12 cellular contexts compared by ENCODE assay signal in genomic region chr2:157150747-157151146, GRCh38.
DNase-seq lines count a peak whose midpoint lies in the region; ATAC-seq and TF ChIP-seq lines count a peak whose summit lies in the region.
"Had no signal": no experiment of that assay in that cellular context is flagged by ENCODE, and none has a peak within 500 bp of the region (broad histone marks: within the 10 kb centered on the region; RNA-seq: fewer than 3 reads in every experiment).

No MANE protein-coding gene starts in this region.

- no peaks in the 10 kb centered on the region for H3K36me3 ChIP-seq in sigmoid colon
- H3K36me3 ChIP-seq in left lung, result no peaks in the 10 kb centered on the region

- H3K4me1 Mint-ChIP-seq in activated T-cell treated with anti-CD3 and anti-CD28 coated beads, Interleukin-2, amount 50 U/mL, for 4 hours (ENCODE audit: low read depth), result no peaks in the 10 kb centered on the region
- H3K4me1 Mint-ChIP-seq: activated naive CD4-positive, alpha-beta T cell treated with anti-CD3 and anti-CD28 coated beads, Interleukin-2, amount 10 ng/mL, durations not matched to agents 7 days and 5 days; stimulated activated effector memory CD8-positive, alpha-beta T cell treated with anti-CD3 and anti-CD28 coated beads, Interleukin-12 subunit alpha, Interleukin-12 subunit beta, amount 100 ng/mL, for 72 hours had no signal

- WGBS in sigmoid colon, 2 donors, result 7 to 50% methylated on average over 3 of the region's 3 CpGs

- intact Hi-C loops in sigmoid colon (cut with DNase I), result no loop called here
- intact Hi-C loops in left lung (cut with DNase I), result no loop called here

- H3K4me3 ChIP-seq in sigmoid colon (no peak overlapping the region), left lung (no peak overlapping the region)
- H3K4me3 ChIP-seq: SK-N-MC had no signal

- ATAC-seq in GM21515 (IDR thresholded peaks at IDR 0.05; ENCODE audit: unreplicated experiment) (peak; percentile 81), HG03175 (IDR thresholded peaks at IDR 0.05; ENCODE audit: unreplicated experiment) (peak; percentile 94), left lung (no peak)
- no peak for ATAC-seq in activated T-cell treated with anti-CD3 and anti-CD28 coated beads, Interleukin-2, amount 50 U/mL, for 4 hours
- ATAC-seq: stimulated activated effector memory CD8-positive, alpha-beta T cell treated with anti-CD3 and anti-CD28 coated beads, Interleukin-12 subunit alpha, Interleukin-12 subunit beta, amount 100 ng/mL, for 72 hours had no signal

- in situ Hi-C loops in GM13976 (cut with MboI; ENCODE audit: low sequenced_read_pairs, unreplicated experiment), result no loop called here

- TF ChIP-seq EP300 in sigmoid colon (IDR thresholded peaks at IDR 0.05), result no peak

- H3K9me3 Mint-ChIP-seq in activated T-cell treated with anti-CD3 and anti-CD28 coated beads, Interleukin-2, amount 50 U/mL, for 4 hours, result no peaks in the 10 kb centered on the region
- H3K9me3 Mint-ChIP-seq: activated naive CD4-positive, alpha-beta T cell treated with anti-CD3 and anti-CD28 coated beads, Interleukin-2, amount 10 ng/mL, durations not matched to agents 7 days and 5 days; stimulated activated effector memory CD8-positive, alpha-beta T cell treated with anti-CD3 and anti-CD28 coated beads, Interleukin-12 subunit alpha, Interleukin-12 subunit beta, amount 100 ng/mL, for 72 hours had no signal

- TF ChIP-seq CTCF in GM13976 (IDR thresholded peaks at IDR 0.05; ENCODE audit: borderline replicate concordance, control extremely low read depth, extremely low read depth, insufficient read depth, missing control alignments) (no peak), sigmoid colon (IDR thresholded peaks at IDR 0.05) (no peak), left lung (IDR thresholded peaks at IDR 0.05) (no peak)

- no peaks in the 10 kb centered on the region for H3K36me3 Mint-ChIP-seq in activated T-cell treated with anti-CD3 and anti-CD28 coated beads, Interleukin-2, amount 50 U/mL, for 4 hours (ENCODE audit: insufficient read depth)
- H3K36me3 Mint-ChIP-seq: activated naive CD4-positive, alpha-beta T cell treated with anti-CD3 and anti-CD28 coated beads, Interleukin-2, amount 10 ng/mL, durations not matched to agents 7 days and 5 days; stimulated activated effector memory CD8-positive, alpha-beta T cell treated with anti-CD3 and anti-CD28 coated beads, Interleukin-12 subunit alpha, Interleukin-12 subunit beta, amount 100 ng/mL, for 72 hours had no signal

- H3K27me3 Mint-ChIP-seq in activated T-cell treated with anti-CD3 and anti-CD28 coated beads, Interleukin-2, amount 50 U/mL, for 4 hours (ENCODE audit: low read depth), result peaks cover 2% of the 10 kb centered on the region
- H3K27me3 Mint-ChIP-seq: activated naive CD4-positive, alpha-beta T cell treated with anti-CD3 and anti-CD28 coated beads, Interleukin-2, amount 10 ng/mL, durations not matched to agents 7 days and 5 days; progenitor cell of endocrine pancreas had no signal

- H3K27ac ChIP-seq in sigmoid colon, result no peak overlapping the region
- H3K27ac ChIP-seq in left lung, result no peak overlapping the region
- H3K27ac ChIP-seq: SK-N-MC had no signal

- TF ChIP-seq POLR2A in sigmoid colon (IDR thresholded peaks at IDR 0.05), result no peak

- H3K27me3 ChIP-seq in sigmoid colon, result no peaks in the 10 kb centered on the region
- H3K27me3 ChIP-seq in left lung, result no peaks in the 10 kb centered on the region

- DNase-seq in GM13976 (ENCODE audit: low spot score) (peak; percentile 25), dedifferentiated amniotic fluid mesenchymal stem cell (ENCODE audit: extremely low spot score) (peak; percentile 61), NCI-H1092 treated with DMSO at 0.1 percent for 48 hours (lab: John Stamatoyannopoulos, UW) (no peak), sigmoid colon (no peak), left lung (no peak)
- no peak for DNase-seq in activated T-cell treated with anti-CD3 and anti-CD28 coated beads, Interleukin-2, amount 50 U/mL, for 4 hours
- DNase-seq: activated naive CD4-positive, alpha-beta T cell treated with anti-CD3 and anti-CD28 coated beads, Interleukin-2, amount 10 ng/mL, durations not matched to agents 7 days and 5 days had no signal

- no peaks in the 10 kb centered on the region for H3K4me1 ChIP-seq in sigmoid colon
- no peaks in the 10 kb centered on the region for H3K4me1 ChIP-seq in left lung

- H3K9me3 ChIP-seq in sigmoid colon (no peaks in the 10 kb centered on the region), left lung (no peaks in the 10 kb centered on the region)

- H3K4me3 Mint-ChIP-seq in activated T-cell treated with anti-CD3 and anti-CD28 coated beads, Interleukin-2, amount 50 U/mL, for 4 hours, result no peak overlapping the region
- H3K4me3 Mint-ChIP-seq: activated naive CD4-positive, alpha-beta T cell treated with anti-CD3 and anti-CD28 coated beads, Interleukin-2, amount 10 ng/mL, durations not matched to agents 7 days and 5 days; stimulated activated effector memory CD8-positive, alpha-beta T cell treated with anti-CD3 and anti-CD28 coated beads, Interleukin-12 subunit alpha, Interleukin-12 subunit beta, amount 100 ng/mL, for 72 hours had no signal

Comparison
In these comparisons a context has a peak if more than half of its experiments do, and no peak if none do; other contexts are left out.
1. DNase-seq: peak in GM13976 (single experiment) and dedifferentiated amniotic fluid mesenchymal stem cell (single experiment); none in NCI-H1092 treated with DMSO at 0.1 percent for 48 hours (single experiment), sigmoid colon (single experiment), left lung (0 of 2) and activated T-cell treated with anti-CD3 and anti-CD28 coated beads, Interleukin-2, amount 50 U/mL, for 4 hours (single experiment).
2. ATAC-seq: peak in GM21515 (single experiment) and HG03175 (single experiment); none in left lung (single experiment) and activated T-cell treated with anti-CD3 and anti-CD28 coated beads, Interleukin-2, amount 50 U/mL, for 4 hours (0 of 2).